1 cellular context compared by ENCODE assay signal in the genomic region with DNA sequence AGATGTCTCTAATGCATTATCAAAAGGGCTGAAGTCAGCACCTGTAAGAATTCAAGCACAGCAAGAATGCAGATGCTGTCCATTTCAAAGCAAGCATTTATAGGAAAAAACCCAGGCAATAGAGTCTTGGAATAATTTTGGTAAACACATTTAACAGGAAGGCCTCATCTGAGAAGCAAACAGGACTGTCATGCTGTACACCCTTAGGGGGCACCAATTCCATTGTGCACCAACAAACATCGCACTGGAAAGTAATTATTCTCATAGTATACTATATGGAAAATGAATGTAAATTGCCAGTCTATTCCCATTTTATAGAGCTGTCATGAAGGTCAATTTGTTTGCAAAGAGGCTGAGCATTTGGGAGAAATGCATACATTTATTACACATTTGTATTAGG.
TF ChIP-seq lines count a peak whose summit lies in the region.

No MANE protein-coding gene starts in this region.

TF ChIP-seq in HepG2, 621 proteins besides CTCF, POLR2A, EP300 and RAD21:
- TF ChIP-seq STAG1 (CRISPR knock-in tag; IDR thresholded peaks at IDR 0.05) = peak; percentile 59
- TF ChIP-seq ZNF780A (CRISPR knock-in tag; IDR thresholded peaks at IDR 0.05) = no peak
TF ChIP-seq in HepG2: peak in this region for 1.
